ENCODE assay signal across 25 cellular contexts in the genomic region with DNA sequence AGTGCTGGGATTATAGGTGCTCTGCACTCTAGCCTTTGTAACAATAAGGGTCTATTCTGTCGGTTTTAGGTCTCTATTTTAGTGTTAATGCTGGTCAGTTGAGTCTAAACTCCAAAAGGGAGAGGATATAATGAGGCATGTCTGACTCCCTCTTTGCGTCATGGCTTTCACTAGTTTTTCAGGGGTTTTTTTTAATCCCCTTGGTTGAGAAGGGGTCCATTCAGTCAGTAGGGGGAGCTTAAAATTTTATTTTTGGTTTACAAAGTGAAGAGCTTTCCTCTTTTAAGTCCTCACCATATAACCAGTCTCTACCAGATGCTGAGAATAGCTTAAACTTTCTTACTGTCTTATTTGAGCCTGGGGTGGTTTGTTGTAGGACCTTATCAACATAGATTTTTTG.
DNase-seq lines count a peak whose midpoint lies in the region; ATAC-seq and TF ChIP-seq lines count a peak whose summit lies in the region.
"Had no signal": no experiment of that assay in that cellular context is flagged by ENCODE, and none has a peak within 500 bp of the region (broad histone marks: within the 10 kb centered on the region; RNA-seq: fewer than 3 reads in every experiment).

No MANE protein-coding gene starts in this region.

- H3F3A ChIP-seq in PC-9 (ENCODE audit: insufficient read depth, low read depth) = 0 out of 2 replicates have a peak, but pooled peaks cover 6% of the 10 kb centered on the region

- H3K36me3 ChIP-seq in PC-9 (ENCODE audit: low read depth) = peaks cover 7% of the 10 kb centered on the region; the same call in 1 of the 2 replicates
- no peaks in the 10 kb centered on the region for H3K36me3 ChIP-seq in endodermal cell (ENCODE audit: control insufficient read depth, insufficient read depth, low read length)
- no peaks in the 10 kb centered on the region for H3K36me3 ChIP-seq in uterus
- H3K36me3 ChIP-seq: adrenal gland, ovary, SJCRH30, thoracic aorta had no signal

- no peak overlapping the region for H3K4me3 ChIP-seq in PC-9
- no peak overlapping the region for H3K4me3 ChIP-seq in endodermal cell (ENCODE audit: low read length)
- no peak overlapping the region for H3K4me3 ChIP-seq in uterus
- H3K4me3 ChIP-seq: adrenal gland, BLaER1, ovary, SJCRH30, thoracic aorta had no signal

- no peak for TF ChIP-seq POLR2A in uterus (IDR thresholded peaks at IDR 0.05)

- H3K36me3 Mint-ChIP-seq in activated naive CD4-positive, alpha-beta T cell treated with anti-CD3 and anti-CD28 coated beads, Interleukin-2, amount 50 U/mL, for 24 hours = peaks cover 22% of the 10 kb centered on the region
- peaks cover 0 to 59% of the 10 kb centered on the region in 2 donors for H3K36me3 Mint-ChIP-seq in activated naive CD4-positive, alpha-beta T cell treated with anti-CD3 and anti-CD28 coated beads, Interleukin-2, amount 50 U/mL, for 72 hours
- peaks cover 6% of the 10 kb centered on the region for H3K36me3 Mint-ChIP-seq in endodermal cell (ENCODE audit: low read depth)
- H3K36me3 Mint-ChIP-seq in stimulated activated naive CD8-positive, alpha-beta T cell treated with anti-CD3 and anti-CD28 coated beads, Interleukin-15, Interleukin-2, amounts not matched to agents 100 ng/mL and 50 ng/mL, for 24 hours (ENCODE audit: low read depth) = peaks cover 64% of the 10 kb centered on the region
- H3K36me3 Mint-ChIP-seq: brain had no signal

- no peaks in the 10 kb centered on the region for H3K9me2 ChIP-seq in PC-9 (ENCODE audit: insufficient read depth)

- CTCF ChIA-PET in PC-9 (lab: Charles Lee) = no interaction called here

- no peak overlapping the region for H3K9ac ChIP-seq in endodermal cell (ENCODE audit: extremely low read depth, low read length, poor library complexity, severe bottlenecking)
- H3K9ac ChIP-seq: BLaER1 had no signal

- no peaks in the 10 kb centered on the region for H3K27me3 ChIP-seq in PC-9 (ENCODE audit: insufficient read depth, low read depth)
- no peaks in the 10 kb centered on the region for H3K27me3 ChIP-seq in endodermal cell (ENCODE audit: control insufficient read depth, insufficient read depth, low read length, poor library complexity, severe bottlenecking)
- no peaks in the 10 kb centered on the region for H3K27me3 ChIP-seq in uterus
- H3K27me3 ChIP-seq: adrenal gland, BLaER1, ovary, SJCRH30 had no signal

- no peaks in the 10 kb centered on the region for H3K9me3 Mint-ChIP-seq in activated naive CD4-positive, alpha-beta T cell treated with anti-CD3 and anti-CD28 coated beads, Interleukin-2, amount 50 U/mL, for 24 hours
- peaks cover 0 to 17% of the 10 kb centered on the region in 2 donors for H3K9me3 Mint-ChIP-seq in activated naive CD4-positive, alpha-beta T cell treated with anti-CD3 and anti-CD28 coated beads, Interleukin-2, amount 50 U/mL, for 72 hours
- H3K9me3 Mint-ChIP-seq in endodermal cell = peaks cover 35% of the 10 kb centered on the region
- H3K9me3 Mint-ChIP-seq in stimulated activated naive CD8-positive, alpha-beta T cell treated with anti-CD3 and anti-CD28 coated beads, Interleukin-15, Interleukin-2, amounts not matched to agents 100 ng/mL and 50 ng/mL, for 24 hours = peaks cover 4% of the 10 kb centered on the region

- 57 to 72% methylated on average over 1 to 2 of the region's 2 CpGs for WGBS in endodermal cell (ENCODE audit: insufficient coverage in 1 of 2, insufficient read length in 1 of 2), 2 experiments

- H2AFZ ChIP-seq in PC-9 = no peak overlapping the region

- peaks cover 78% of the 10 kb centered on the region for H3K4me1 Mint-ChIP-seq in activated naive CD4-positive, alpha-beta T cell treated with anti-CD3 and anti-CD28 coated beads, Interleukin-2, amount 50 U/mL, for 24 hours
- H3K4me1 Mint-ChIP-seq in endodermal cell = peaks cover 14% of the 10 kb centered on the region
- H3K4me1 Mint-ChIP-seq in stimulated activated naive CD8-positive, alpha-beta T cell treated with anti-CD3 and anti-CD28 coated beads, Interleukin-15, Interleukin-2, amounts not matched to agents 100 ng/mL and 50 ng/mL, for 24 hours (ENCODE audit: low read depth) = peaks cover 82% of the 10 kb centered on the region
- H3K4me1 Mint-ChIP-seq: brain, naive B cell had no signal

- intact Hi-C loops in PC-9 (cut with micrococcal nuclease; ENCODE audit: unreplicated experiment) (no loop called here), uterus (cut with DNase I; ENCODE audit: low total_unique reads) (no loop called here)

- no TSS peak for BruUV-seq in PC-9 (replicated peaks; lab: Mats Ljungman, UMichigan)

- DNase-seq in activated naive CD4-positive, alpha-beta T cell treated with anti-CD3 and anti-CD28 coated beads, Interleukin-2, amount 50 U/mL, for 72 hours (ENCODE audit: low spot score in 2 of 2) = no peak
- no peak for DNase-seq in PC-9
- no peak for DNase-seq in endodermal cell
- no peak for DNase-seq in uterus
- DNase-seq in Kasumi-1 (lab: John Stamatoyannopoulos, UW) = no peak
- no peak for DNase-seq in NCI-H187 (lab: John Stamatoyannopoulos, UW)
- DNase-seq: activated CD4-positive, alpha-beta T cell treated with anti-CD3 and anti-CD28 coated beads for 1 hour; activated CD8-positive, alpha-beta memory T cell treated with anti-CD3 and anti-CD28 coated beads, Interleukin-2, amount 10 ng/mL, durations not matched to agents 7 days and 5 days; adrenal gland; erythroblast; foreskin fibroblast; GOT3; Karpas-422; naive B cell; NCI-H187 treated with DMSO at 0.1 percent for 48 hours; NCI-H526 treated with DMSO at 0.1 percent for 48 hours; ovary; retina; SJCRH30 had no signal

- POLR2A ChIA-PET in PC-9 (lab: Charles Lee; ENCODE audit: unreplicated experiment) = interaction anchor here (0.6 to 0.7 kb wide), 2 partner anchors 146 to 759 kb away, joined by 5 read pairs; no protein-coding TSS in a partner anchor

- H3K27ac Mint-ChIP-seq in activated naive CD4-positive, alpha-beta T cell treated with anti-CD3 and anti-CD28 coated beads, Interleukin-2, amount 50 U/mL, for 24 hours = peak overlapping the region; percentile 91
- peak overlapping the region in 1 of 2 donors; percentile 80 for H3K27ac Mint-ChIP-seq in activated naive CD4-positive, alpha-beta T cell treated with anti-CD3 and anti-CD28 coated beads, Interleukin-2, amount 50 U/mL, for 72 hours
- no peak overlapping the region for H3K27ac Mint-ChIP-seq in endodermal cell
- peak overlapping the region; percentile 69 for H3K27ac Mint-ChIP-seq in stimulated activated naive CD8-positive, alpha-beta T cell treated with anti-CD3 and anti-CD28 coated beads, Interleukin-15, Interleukin-2, amounts not matched to agents 100 ng/mL and 50 ng/mL, for 24 hours
- H3K27ac Mint-ChIP-seq: activated T-helper 2 cell treated with anti-CD3 and anti-CD28 coated beads, Interferon-gamma antibody, Interleukin-2, Interleukin-4, amounts not matched to agents 10 μg/mL and 5 μg/mL and 100 μg/mL, durations not matched to agents 14 hours and 24 hours and 36 hours; brain; naive B cell had no signal

- ATAC-seq in activated naive CD4-positive, alpha-beta T cell treated with anti-CD3 and anti-CD28 coated beads, Interleukin-2, amount 50 U/mL, for 72 hours = no peak
- ATAC-seq: activated CD8-positive, alpha-beta memory T cell treated with anti-CD3 and anti-CD28 coated beads, Interleukin-2, amount 10 ng/mL, durations not matched to agents 7 days and 5 days had no signal

- H3K27me3 Mint-ChIP-seq in activated naive CD4-positive, alpha-beta T cell treated with anti-CD3 and anti-CD28 coated beads, Interleukin-2, amount 50 U/mL, for 24 hours = no peaks in the 10 kb centered on the region
- no peaks in the 10 kb centered on the region for H3K27me3 Mint-ChIP-seq in endodermal cell (ENCODE audit: insufficient read depth)
- no peaks in the 10 kb centered on the region for H3K27me3 Mint-ChIP-seq in stimulated activated naive CD8-positive, alpha-beta T cell treated with anti-CD3 and anti-CD28 coated beads, Interleukin-15, Interleukin-2, amounts not matched to agents 100 ng/mL and 50 ng/mL, for 24 hours
- H3K27me3 Mint-ChIP-seq: activated CD8-positive, alpha-beta memory T cell treated with anti-CD3 and anti-CD28 coated beads, Interleukin-2, amount 10 ng/mL, durations not matched to agents 7 days and 5 days had no signal

- peaks cover 3% of the 10 kb centered on the region for H3K9me3 ChIP-seq in PC-9 (ENCODE audit: insufficient read depth, low read depth)
- peaks cover 38% of the 10 kb centered on the region for H3K9me3 ChIP-seq in endodermal cell (ENCODE audit: control insufficient read depth, low read length)
- H3K9me3 ChIP-seq in uterus = no peaks in the 10 kb centered on the region
- H3K9me3 ChIP-seq: adrenal gland, ovary, SJCRH30, thoracic aorta had no signal

- no peak overlapping the region for H3K4me3 Mint-ChIP-seq in activated naive CD4-positive, alpha-beta T cell treated with anti-CD3 and anti-CD28 coated beads, Interleukin-2, amount 50 U/mL, for 24 hours
- H3K4me3 Mint-ChIP-seq in endodermal cell = no peak overlapping the region
- H3K4me3 Mint-ChIP-seq in stimulated activated naive CD8-positive, alpha-beta T cell treated with anti-CD3 and anti-CD28 coated beads, Interleukin-15, Interleukin-2, amounts not matched to agents 100 ng/mL and 50 ng/mL, for 24 hours = no peak overlapping the region
- H3K4me3 Mint-ChIP-seq: activated CD8-positive, alpha-beta memory T cell treated with anti-CD3 and anti-CD28 coated beads, Interleukin-2, amount 10 ng/mL, durations not matched to agents 7 days and 5 days; brain; naive B cell had no signal

- H4K20me1 ChIP-seq in PC-9 (ENCODE audit: insufficient read depth) = no peaks in the 10 kb centered on the region
- H4K20me1 ChIP-seq: BLaER1 had no signal

- H3K27ac ChIP-seq in PC-9 = peak overlapping the region; percentile 30; the same call in 1 of the 2 replicates
- H3K27ac ChIP-seq in endodermal cell (ENCODE audit: low read depth, low read length) = no peak overlapping the region
- no peak overlapping the region for H3K27ac ChIP-seq in uterus
- H3K27ac ChIP-seq: adrenal gland, BLaER1, ovary, SJCRH30, thoracic aorta had no signal

- H3K4me1 ChIP-seq in PC-9 (replicated peaks; ENCODE audit: insufficient read depth) = peaks cover 25% of the 10 kb centered on the region
- H3K4me1 ChIP-seq in endodermal cell (ENCODE audit: control insufficient read depth, insufficient read depth, low read length) = peaks cover 2% of the 10 kb centered on the region
- H3K4me1 ChIP-seq in uterus = no peaks in the 10 kb centered on the region
- H3K4me1 ChIP-seq: adrenal gland, SJCRH30 had no signal

- peaks cover 41% of the 10 kb centered on the region for H3K79me2 ChIP-seq in PC-9 (ENCODE audit: low read depth)

- H3K4me2 ChIP-seq in PC-9 = peak overlapping the region; percentile 14; the same call in 1 of the 2 replicates
- H3K4me2 ChIP-seq: BLaER1 had no signal

- TF ChIP-seq CTCF in PC-9 (conservative IDR thresholded peaks at IDR 0.05) (no peak), endodermal cell (conservative IDR thresholded peaks at IDR 0.05) (peak; percentile 13), uterus (IDR thresholded peaks at IDR 0.05) (no peak)
